Comparison of ENCODE assay signal across 1 cellular context in genomic region chr5:159163700-159164044, GRCh38.
TF ChIP-seq lines count a peak whose summit lies in the region.

No MANE protein-coding gene starts in this region.

TF ChIP-seq in WTC11, 78 proteins besides CTCF, POLR2A, EP300 and RAD21 (continued from another document):
- no peak for TF ChIP-seq E2F4 (CRISPR knock-in tag; IDR thresholded peaks at IDR 0.05; ENCODE audit: borderline replicate concordance, low read depth)
TF ChIP-seq in WTC11: peak in this region for 0.
